In genomic region chr12:103957865-103958388, GRCh38 we compare ENCODE assay signal across 8 cellular contexts. TPM values are rescaled to one million over a fixed set of nuclear protein-coding genes. Genes with fewer than 3 reads are reported as not detected.
DNase-seq lines count a peak whose midpoint lies in the region; ATAC-seq and TF ChIP-seq lines count a peak whose summit lies in the region.

No MANE protein-coding gene starts in this region.

- H3K27me3 ChIP-seq in cardiac muscle cell: no peaks in the 10 kb centered on the region
- H3K27me3 ChIP-seq in ascending aorta: no peaks in the 10 kb centered on the region
- H3K27me3 ChIP-seq in upper lobe of right lung: no peaks in the 10 kb centered on the region

- TF ChIP-seq CTCF in cardiac muscle cell (IDR thresholded peaks at IDR 0.05; ENCODE audit: low read depth, low read length): no peak
- no peak for TF ChIP-seq CTCF in ascending aorta (IDR thresholded peaks at IDR 0.05)
- TF ChIP-seq CTCF in upper lobe of right lung (IDR thresholded peaks at IDR 0.05): no peak
- TF ChIP-seq CTCF in omental fat pad (IDR thresholded peaks at IDR 0.05): no peak

- peaks cover 15% of the 10 kb centered on the region for H3K4me1 ChIP-seq in cardiac muscle cell (ENCODE audit: low read depth)
- peaks cover 0 to 19% of the 10 kb centered on the region in 2 donors for H3K4me1 ChIP-seq in ascending aorta
- peaks cover 9% of the 10 kb centered on the region for H3K4me1 ChIP-seq in mesodermal cell (ENCODE audit: control insufficient read depth, insufficient read depth, low read length, poor library complexity, severe bottlenecking)
- H3K4me1 ChIP-seq in upper lobe of right lung: peaks cover 22% of the 10 kb centered on the region

- DNase-seq in cardiac muscle cell (ENCODE audit: low read depth in 1 of 2, low spot score in 1 of 2): no peak
- DNase-seq in left ventricle myocardium superior: no peak
- DNase-seq in ascending aorta (ENCODE audit: low spot score in 2 of 2): no peak
- no peak for DNase-seq in upper lobe of right lung
- no peak for DNase-seq in omental fat pad (ENCODE audit: low spot score)

- ATAC-seq in left ventricle myocardium superior: no peak
- no peak for ATAC-seq in upper lobe of right lung
- no peak for ATAC-seq in omental fat pad (ENCODE audit: low FRiP score)
- ATAC-seq in HG02840 (IDR thresholded peaks at IDR 0.05; ENCODE audit: low FRiP score, unreplicated experiment): no peak
- ATAC-seq in GM21717 (IDR thresholded peaks at IDR 0.05; ENCODE audit: unreplicated experiment): no peak

- intact Hi-C loops in left ventricle myocardium superior (cut with micrococcal nuclease): no loop called here
- intact Hi-C loops in ascending aorta (cut with DNase I): loop anchor here (1.0 to 2.0 kb wide), 3 partner anchors 7 to 107 kb away; partner anchors contain the start of genes HCFC2, HSP90B1 and TDG
- intact Hi-C loops in upper lobe of right lung (cut with DNase I): no loop called here

- WGBS in mesodermal cell (ENCODE audit: insufficient coverage in 2 of 2), 2 experiments: 98% methylated on average over 5 of the region's 7 CpGs; no CpG with 5 or more reads in 1 of the 2 experiments

- H3K4me3 ChIP-seq in cardiac muscle cell (peak overlapping the region; percentile 89), ascending aorta (peak overlapping the region; percentile 87 to 93), mesodermal cell (ENCODE audit: extremely low read depth, insufficient read depth, low read length, poor library complexity, severe bottlenecking) (peak overlapping the region; percentile 84), upper lobe of right lung (peak overlapping the region; percentile 92)

- H3K36me3 ChIP-seq in cardiac muscle cell (peaks cover 13% of the 10 kb centered on the region), ascending aorta (peaks cover 8 to 13% of the 10 kb centered on the region in 2 donors), mesodermal cell (ENCODE audit: control insufficient read depth, insufficient read depth, low read length) (peaks cover 18% of the 10 kb centered on the region), upper lobe of right lung (peaks cover 4% of the 10 kb centered on the region)

- no peaks in the 10 kb centered on the region for H3K9me3 ChIP-seq in cardiac muscle cell (ENCODE audit: low read depth)
- no peaks in the 10 kb centered on the region for H3K9me3 ChIP-seq in ascending aorta
- no peaks in the 10 kb centered on the region for H3K9me3 ChIP-seq in mesodermal cell (ENCODE audit: control insufficient read depth, low read length)
- no peaks in the 10 kb centered on the region for H3K9me3 ChIP-seq in upper lobe of right lung

- H3K27ac ChIP-seq in cardiac muscle cell (peak overlapping the region; percentile 95), ascending aorta (peak overlapping the region; percentile 84 to 85), mesodermal cell (ENCODE audit: low read depth, low read length, severe bottlenecking) (peak overlapping the region; percentile 97), upper lobe of right lung (peak overlapping the region; percentile 84)

RNA-seq across cellular contexts. Expression of gene TDG, which starts 7.7 kb away (rescaled TPM):
- total RNA-seq in cardiac muscle cell (31.7 and 47.8 TPM in 2 replicates), left ventricle myocardium superior (11.2 TPM), ascending aorta (11.8 TPM), upper lobe of right lung (18.1 TPM), omental fat pad (10 to 100 TPM; 14.6 to 41.4 (median 24.6) TPM)
- 28.3 and 33.7 TPM in 2 replicates for polyA plus RNA-seq in cardiac muscle cell
- polyA plus RNA-seq in mesodermal cell (2013, experiment 1 of 2): 37.7 TPM
- polyA plus RNA-seq in mesodermal cell (2013, experiment 2 of 2): 39.3 TPM

RNA-seq across cellular contexts. Expression of gene HSP90B1, which starts 27.7 kb away (rescaled TPM):
- 386 and 610 TPM in 2 replicates for total RNA-seq in cardiac muscle cell
- 473 and 1,006 TPM in 2 replicates for polyA plus RNA-seq in cardiac muscle cell
- 350 TPM for total RNA-seq in left ventricle myocardium superior
- 250 TPM for total RNA-seq in ascending aorta
- polyA plus RNA-seq in mesodermal cell (2013, experiment 1 of 2): 1,475 TPM
- 1,549 TPM for polyA plus RNA-seq in mesodermal cell (2013, experiment 2 of 2)
- total RNA-seq in upper lobe of right lung: 676 TPM
- 100 to 1,000 TPM; 289 to 590 (median 554) TPM for total RNA-seq in omental fat pad
